1 cellular context compared by ENCODE assay signal in the genomic region with DNA sequence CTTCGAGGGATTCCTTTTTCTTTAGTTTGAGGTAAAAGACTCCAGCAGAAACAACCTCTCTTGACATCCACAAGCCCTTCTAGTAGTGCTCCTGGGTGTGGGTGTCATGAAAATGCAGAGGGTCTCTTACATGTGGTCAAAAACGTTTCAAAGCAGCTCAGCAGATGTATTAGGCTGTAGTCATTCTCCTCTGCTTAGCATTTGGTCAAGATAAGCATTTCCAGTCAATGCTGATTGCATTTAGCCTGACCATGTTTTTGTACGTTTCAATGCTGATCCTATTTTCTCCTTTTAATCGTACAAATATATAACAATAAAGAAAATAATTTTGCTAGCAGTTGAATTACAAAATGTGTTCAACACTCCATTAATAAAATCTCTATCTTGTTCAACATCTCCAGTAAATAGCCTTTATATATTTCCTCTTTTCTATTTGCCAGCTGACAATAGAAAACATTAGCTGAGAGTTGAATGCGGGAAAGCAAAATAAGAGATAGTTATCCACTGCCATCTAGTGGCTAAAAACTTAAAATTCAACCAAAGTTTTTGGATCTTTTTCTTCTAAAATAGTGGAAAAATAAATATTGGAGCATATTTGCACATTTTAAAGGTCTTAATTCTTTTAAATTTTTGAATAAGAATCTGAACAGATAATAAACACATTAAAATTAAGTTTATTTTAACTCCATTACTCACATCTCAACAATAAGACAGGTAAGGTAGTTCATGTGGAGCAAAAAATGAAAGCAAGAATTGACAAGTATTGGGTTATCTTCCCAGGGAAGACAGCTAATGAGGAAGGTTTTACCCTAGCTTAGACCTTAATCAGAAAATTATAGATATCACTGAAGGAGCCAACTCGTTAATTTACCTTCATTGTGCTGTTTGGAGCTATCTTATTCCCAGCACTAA.
TF ChIP-seq lines count a peak whose summit lies in the region.

No MANE protein-coding gene starts in this region.

TF ChIP-seq in H1, 55 proteins besides CTCF, POLR2A, EP300 and RAD21 (continued from another document):
- TF ChIP-seq, protein P1, sequence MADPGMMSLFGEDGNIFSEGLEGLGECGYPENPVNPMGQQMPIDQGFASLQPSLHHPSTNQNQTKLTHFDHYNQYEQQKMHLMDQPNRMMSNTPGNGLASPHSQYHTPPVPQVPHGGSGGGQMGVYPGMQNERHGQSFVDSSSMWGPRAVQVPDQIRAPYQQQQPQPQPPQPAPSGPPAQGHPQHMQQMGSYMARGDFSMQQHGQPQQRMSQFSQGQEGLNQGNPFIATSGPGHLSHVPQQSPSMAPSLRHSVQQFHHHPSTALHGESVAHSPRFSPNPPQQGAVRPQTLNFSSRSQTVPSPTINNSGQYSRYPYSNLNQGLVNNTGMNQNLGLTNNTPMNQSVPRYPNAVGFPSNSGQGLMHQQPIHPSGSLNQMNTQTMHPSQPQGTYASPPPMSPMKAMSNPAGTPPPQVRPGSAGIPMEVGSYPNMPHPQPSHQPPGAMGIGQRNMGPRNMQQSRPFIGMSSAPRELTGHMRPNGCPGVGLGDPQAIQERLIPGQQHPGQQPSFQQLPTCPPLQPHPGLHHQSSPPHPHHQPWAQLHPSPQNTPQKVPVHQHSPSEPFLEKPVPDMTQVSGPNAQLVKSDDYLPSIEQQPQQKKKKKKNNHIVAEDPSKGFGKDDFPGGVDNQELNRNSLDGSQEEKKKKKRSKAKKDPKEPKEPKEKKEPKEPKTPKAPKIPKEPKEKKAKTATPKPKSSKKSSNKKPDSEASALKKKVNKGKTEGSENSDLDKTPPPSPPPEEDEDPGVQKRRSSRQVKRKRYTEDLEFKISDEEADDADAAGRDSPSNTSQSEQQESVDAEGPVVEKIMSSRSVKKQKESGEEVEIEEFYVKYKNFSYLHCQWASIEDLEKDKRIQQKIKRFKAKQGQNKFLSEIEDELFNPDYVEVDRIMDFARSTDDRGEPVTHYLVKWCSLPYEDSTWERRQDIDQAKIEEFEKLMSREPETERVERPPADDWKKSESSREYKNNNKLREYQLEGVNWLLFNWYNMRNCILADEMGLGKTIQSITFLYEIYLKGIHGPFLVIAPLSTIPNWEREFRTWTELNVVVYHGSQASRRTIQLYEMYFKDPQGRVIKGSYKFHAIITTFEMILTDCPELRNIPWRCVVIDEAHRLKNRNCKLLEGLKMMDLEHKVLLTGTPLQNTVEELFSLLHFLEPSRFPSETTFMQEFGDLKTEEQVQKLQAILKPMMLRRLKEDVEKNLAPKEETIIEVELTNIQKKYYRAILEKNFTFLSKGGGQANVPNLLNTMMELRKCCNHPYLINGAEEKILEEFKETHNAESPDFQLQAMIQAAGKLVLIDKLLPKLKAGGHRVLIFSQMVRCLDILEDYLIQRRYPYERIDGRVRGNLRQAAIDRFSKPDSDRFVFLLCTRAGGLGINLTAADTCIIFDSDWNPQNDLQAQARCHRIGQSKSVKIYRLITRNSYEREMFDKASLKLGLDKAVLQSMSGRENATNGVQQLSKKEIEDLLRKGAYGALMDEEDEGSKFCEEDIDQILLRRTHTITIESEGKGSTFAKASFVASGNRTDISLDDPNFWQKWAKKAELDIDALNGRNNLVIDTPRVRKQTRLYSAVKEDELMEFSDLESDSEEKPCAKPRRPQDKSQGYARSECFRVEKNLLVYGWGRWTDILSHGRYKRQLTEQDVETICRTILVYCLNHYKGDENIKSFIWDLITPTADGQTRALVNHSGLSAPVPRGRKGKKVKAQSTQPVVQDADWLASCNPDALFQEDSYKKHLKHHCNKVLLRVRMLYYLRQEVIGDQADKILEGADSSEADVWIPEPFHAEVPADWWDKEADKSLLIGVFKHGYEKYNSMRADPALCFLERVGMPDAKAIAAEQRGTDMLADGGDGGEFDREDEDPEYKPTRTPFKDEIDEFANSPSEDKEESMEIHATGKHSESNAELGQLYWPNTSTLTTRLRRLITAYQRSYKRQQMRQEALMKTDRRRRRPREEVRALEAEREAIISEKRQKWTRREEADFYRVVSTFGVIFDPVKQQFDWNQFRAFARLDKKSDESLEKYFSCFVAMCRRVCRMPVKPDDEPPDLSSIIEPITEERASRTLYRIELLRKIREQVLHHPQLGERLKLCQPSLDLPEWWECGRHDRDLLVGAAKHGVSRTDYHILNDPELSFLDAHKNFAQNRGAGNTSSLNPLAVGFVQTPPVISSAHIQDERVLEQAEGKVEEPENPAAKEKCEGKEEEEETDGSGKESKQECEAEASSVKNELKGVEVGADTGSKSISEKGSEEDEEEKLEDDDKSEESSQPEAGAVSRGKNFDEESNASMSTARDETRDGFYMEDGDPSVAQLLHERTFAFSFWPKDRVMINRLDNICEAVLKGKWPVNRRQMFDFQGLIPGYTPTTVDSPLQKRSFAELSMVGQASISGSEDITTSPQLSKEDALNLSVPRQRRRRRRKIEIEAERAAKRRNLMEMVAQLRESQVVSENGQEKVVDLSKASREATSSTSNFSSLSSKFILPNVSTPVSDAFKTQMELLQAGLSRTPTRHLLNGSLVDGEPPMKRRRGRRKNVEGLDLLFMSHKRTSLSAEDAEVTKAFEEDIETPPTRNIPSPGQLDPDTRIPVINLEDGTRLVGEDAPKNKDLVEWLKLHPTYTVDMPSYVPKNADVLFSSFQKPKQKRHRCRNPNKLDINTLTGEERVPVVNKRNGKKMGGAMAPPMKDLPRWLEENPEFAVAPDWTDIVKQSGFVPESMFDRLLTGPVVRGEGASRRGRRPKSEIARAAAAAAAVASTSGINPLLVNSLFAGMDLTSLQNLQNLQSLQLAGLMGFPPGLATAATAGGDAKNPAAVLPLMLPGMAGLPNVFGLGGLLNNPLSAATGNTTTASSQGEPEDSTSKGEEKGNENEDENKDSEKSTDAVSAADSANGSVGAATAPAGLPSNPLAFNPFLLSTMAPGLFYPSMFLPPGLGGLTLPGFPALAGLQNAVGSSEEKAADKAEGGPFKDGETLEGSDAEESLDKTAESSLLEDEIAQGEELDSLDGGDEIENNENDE (IDR thresholded peaks at IDR 0.05; ENCODE audit: insufficient replicate concordance, low read length): no peak
- TF ChIP-seq SIN3A (conservative IDR thresholded peaks at IDR 0.05 in 1 of 2, IDR thresholded peaks at IDR 0.05 in 1 of 2; ENCODE audit: low read depth in 1 of 2, low read length in 2 of 2) (no peak), CBX5 (IDR thresholded peaks at IDR 0.05; ENCODE audit: low read depth, low read length) (no peak), FOSL1 (IDR thresholded peaks at IDR 0.05; ENCODE audit: insufficient read depth, low read depth, low read length) (no peak), RNF2 (IDR thresholded peaks at IDR 0.05; ENCODE audit: borderline replicate concordance, low read depth, low read length, missing control alignments, poor library complexity, severe bottlenecking) (no peak)
